Comparison of ENCODE assay signal across 6 cellular contexts in genomic region chr1:5458248-5458647, GRCh38.
"Had no signal": no experiment of that assay in that cellular context is flagged by ENCODE, and none has a peak within 500 bp of the region (broad histone marks: within the 10 kb centered on the region; RNA-seq: fewer than 3 reads in every experiment).

No MANE protein-coding gene starts in this region.

- ATAC-seq: GM23338, HepG2 had no signal

- DNase-seq: H9, HCEC 1CT, HFFc6 had no signal

- H3K4me3 ChIP-seq: GM23338 had no signal

- H3K27ac ChIP-seq: HL-60 had no signal
